12 cellular contexts compared by ENCODE assay signal in genomic region chr3:191882289-191882688, GRCh38.
DNase-seq lines count a peak whose midpoint lies in the region; ATAC-seq and TF ChIP-seq lines count a peak whose summit lies in the region.
"Had no signal": no experiment of that assay in that cellular context is flagged by ENCODE, and none has a peak within 500 bp of the region (broad histone marks: within the 10 kb centered on the region; RNA-seq: fewer than 3 reads in every experiment).

No MANE protein-coding gene starts in this region.

- TF ChIP-seq CTCF in fibroblast of pulmonary artery (IDR thresholded peaks at IDR 0.05; ENCODE audit: low read length, missing control alignments), result no peak

- no peak overlapping the region for H3K18ac ChIP-seq in mesendoderm (ENCODE audit: low read length)

- no CpG with 5 or more reads among the region's 3 CpGs for WGBS in mesendoderm (ENCODE audit: extremely low coverage, insufficient coverage, low lambda C conversion rate)

- no peak overlapping the region for H3K4ac ChIP-seq in mesendoderm (ENCODE audit: low read depth, low read length)

- no peak overlapping the region for H4K5ac ChIP-seq in mesendoderm (ENCODE audit: low read length)

- no peak overlapping the region for H3K27ac ChIP-seq in mesendoderm (ENCODE audit: low read depth, low read length)

- H3K23ac ChIP-seq in mesendoderm (ENCODE audit: low read length), result no peak overlapping the region

- no peak overlapping the region for H3K9ac ChIP-seq in mesendoderm (ENCODE audit: low read length)

- H3K4me3 ChIP-seq in fibroblast of pulmonary artery (replicated peaks; ENCODE audit: low read depth, low read length), result no peak overlapping the region
- no peak overlapping the region for H3K4me3 ChIP-seq in mesendoderm (ENCODE audit: low read length)
- H3K4me3 ChIP-seq: lung, MG63 had no signal

- no peak overlapping the region for H3K4me2 ChIP-seq in mesendoderm (ENCODE audit: low read length)

- H3K79me2 ChIP-seq in mesendoderm (ENCODE audit: control insufficient read depth, insufficient read depth, low read length), result no peaks in the 10 kb centered on the region

- H3K79me1 ChIP-seq in mesendoderm (ENCODE audit: low read length), result no peaks in the 10 kb centered on the region

- no peak overlapping the region for H3K56ac ChIP-seq in mesendoderm (ENCODE audit: low read length)

- H2BK120ac ChIP-seq in mesendoderm (ENCODE audit: low read depth, low read length), result no peak overlapping the region

- no peaks in the 10 kb centered on the region for H3K4me1 ChIP-seq in mesendoderm (ENCODE audit: control insufficient read depth, low read depth, low read length)

- H2BK5ac ChIP-seq in mesendoderm (ENCODE audit: low read length), result no peak overlapping the region

- H4K8ac ChIP-seq in mesendoderm (ENCODE audit: low read depth, low read length), result no peak overlapping the region

- H3K36me3 ChIP-seq in mesendoderm (ENCODE audit: control insufficient read depth, insufficient read depth, low read length), result no peaks in the 10 kb centered on the region
- H3K36me3 ChIP-seq: MG63 had no signal

- H2AK5ac ChIP-seq in mesendoderm (ENCODE audit: low read length), result no peak overlapping the region

- no peaks in the 10 kb centered on the region for H3K27me3 ChIP-seq in mesendoderm (ENCODE audit: insufficient read depth, low read length, poor library complexity)
- H3K27me3 ChIP-seq: MG63 had no signal

- no peak overlapping the region for H2BK15ac ChIP-seq in mesendoderm (replicated peaks; ENCODE audit: low read depth)

- peak; percentile 18 for DNase-seq in Daoy (ENCODE audit: low read depth)
- peak; percentile 79 for DNase-seq in NCI-H226
- DNase-seq in fibroblast of pulmonary artery (ENCODE audit: low read depth), result peak; percentile 1
- DNase-seq in mesendoderm, result peak; percentile 84
- DNase-seq in activated gamma-delta T cell (lab: John Stamatoyannopoulos, UW), result no peak
- DNase-seq: GDM1, MG63, NCI-H1930 had no signal

- ATAC-seq in HG03135 (IDR thresholded peaks at IDR 0.05; ENCODE audit: unreplicated experiment), result no peak
- ATAC-seq in HG03159 (IDR thresholded peaks at IDR 0.05; ENCODE audit: unreplicated experiment), result no peak
- ATAC-seq in GM19023 (IDR thresholded peaks at IDR 0.05; ENCODE audit: unreplicated experiment), result no peak
